13 cellular contexts compared by ENCODE assay signal in genomic region chr11:10322401-10322800, GRCh38. TPM values are rescaled to one million over a fixed set of nuclear protein-coding genes. Genes with fewer than 3 reads are reported as not detected.
A peak's percentile ranks its signal among the peaks of the same experiment; 100 is the strongest.
DNase-seq lines count a peak whose midpoint lies in the region; ATAC-seq, FAIRE-seq and TF ChIP-seq lines count a peak whose summit lies in the region.
"Had no signal": no experiment of that assay in that cellular context is flagged by ENCODE, and none has a peak within 500 bp of the region (broad histone marks: within the 10 kb centered on the region; RNA-seq: fewer than 3 reads in every experiment).

No MANE protein-coding gene starts in this region.

- 79 to 96% (median 80%) methylated on average over 2 of the region's 2 CpGs for WGBS in ovary, 3 donors
- 77 to 92% methylated on average over 2 of the region's 2 CpGs for WGBS in pancreas, 2 donors

- TF ChIP-seq POLR2A in HCT116 (IDR thresholded peaks at IDR 0.05; ENCODE audit: borderline replicate concordance, extremely low read depth, insufficient read depth, insufficient read length): no peak
- no peak for TF ChIP-seq POLR2A in gastrocnemius medialis (IDR thresholded peaks at IDR 0.05)
- no peak for TF ChIP-seq POLR2A in ovary (IDR thresholded peaks at IDR 0.05)

- H2AFZ ChIP-seq in HCT116 (ENCODE audit: low read depth, low read length, poor library complexity, severe bottlenecking): peak overlapping the region; percentile 93

- H3K27ac ChIP-seq in HCT116 (ENCODE audit: low read depth, low read length) (no peak overlapping the region), SJSA1 (0 out of 2 replicates have a peak overlapping the region, but pooled peaks have one; percentile 25), gastrocnemius medialis (peak overlapping the region; percentile 56 to 75 (median 68)), ovary (no peak overlapping the region), pancreas (peak overlapping the region in 2 of 4 donors; percentile 53 to 68)

- DNase-seq in HCT116 (ENCODE audit: low read depth, low spot score) (no peak), SJSA1 (ENCODE audit: low read depth in 1 of 2, low spot score in 2 of 2) (no peak), fibroblast of gingiva (ENCODE audit: low read depth) (peak; percentile 45), gastrocnemius medialis (no peak), ovary (no peak), NCI-H69 (lab: John Stamatoyannopoulos, UW) (no peak), DMS153 treated with DMSO at 0.1 percent for 48 hours (lab: John Stamatoyannopoulos, UW; ENCODE audit: unreplicated experiment) (no peak), pancreas (no peak)
- DNase-seq: DMS79, natural killer cell, NCI-H1436 treated with DMSO at 0.1 percent for 48 hours had no signal

- H3K4me1 ChIP-seq in HCT116 (ENCODE audit: control insufficient read depth in 1 of 2, insufficient read depth in 2 of 2, low read length in 2 of 2) (peaks cover 12 to 25% of the 10 kb centered on the region in 2 experiments; a peak in 3 of 4 replicates), SJSA1 (replicated peaks) (peaks cover 61% of the 10 kb centered on the region), gastrocnemius medialis (peaks cover 22 to 38% of the 10 kb centered on the region in 2 donors), ovary (ENCODE audit: insufficient read depth) (peaks cover 38% of the 10 kb centered on the region), pancreas (peaks cover 17 to 32% (median 22%) of the 10 kb centered on the region in 3 donors)

- TF ChIP-seq RAD21 in HCT116 (IDR thresholded peaks at IDR 0.05; ENCODE audit: low read depth): no peak

- H3K9me3 ChIP-seq in HCT116 (ENCODE audit: control insufficient read depth in 1 of 2, insufficient read depth in 1 of 2, low read depth in 1 of 2, low read length in 2 of 2): no peaks in the 10 kb centered on the region
- H3K9me3 ChIP-seq in SJSA1 (replicated peaks): no peaks in the 10 kb centered on the region
- no peaks in the 10 kb centered on the region for H3K9me3 ChIP-seq in gastrocnemius medialis
- H3K9me3 ChIP-seq in ovary: no peaks in the 10 kb centered on the region
- no peaks in the 10 kb centered on the region for H3K9me3 ChIP-seq in pancreas
- H3K9me3 ChIP-seq: HAP-1 had no signal

- no TSS peak for BruUV-seq in HCT116 (replicated peaks; lab: Mats Ljungman, UMichigan)

- H3K4me2 ChIP-seq in HCT116 (ENCODE audit: low read length): peak overlapping the region; percentile 61

- H3K4me3 ChIP-seq in HCT116 (replicated peaks in 1 of 2; ENCODE audit: low read depth in 1 of 2, low read length in 2 of 2): peak overlapping the region in 1 of 2 experiments; percentile 32; a peak in 3 of 4 replicates
- no peak overlapping the region for H3K4me3 ChIP-seq in SJSA1
- no peak overlapping the region for H3K4me3 ChIP-seq in gastrocnemius medialis
- H3K4me3 ChIP-seq in ovary: no peak overlapping the region
- no peak overlapping the region for H3K4me3 ChIP-seq in pancreas
- H3K4me3 ChIP-seq: HAP-1 had no signal

- no peaks in the 10 kb centered on the region for H4K20me1 ChIP-seq in HCT116 (ENCODE audit: insufficient read depth)

- no peaks in the 10 kb centered on the region for H3K36me3 ChIP-seq in HCT116 (ENCODE audit: control insufficient read depth in 1 of 2, insufficient read depth in 2 of 2, low read length in 2 of 2)
- no peaks in the 10 kb centered on the region for H3K36me3 ChIP-seq in SJSA1
- no peaks in the 10 kb centered on the region for H3K36me3 ChIP-seq in gastrocnemius medialis
- no peaks in the 10 kb centered on the region for H3K36me3 ChIP-seq in ovary
- no peaks in the 10 kb centered on the region for H3K36me3 ChIP-seq in pancreas
- H3K36me3 ChIP-seq: HAP-1 had no signal

- 0 out of 2 replicates have a peak, but pooled peaks have one; percentile 4 for ATAC-seq in HCT116
- no peak for ATAC-seq in gastrocnemius medialis
- ATAC-seq in pancreas: no peak

- H3K27me3 ChIP-seq in HCT116 (ENCODE audit: insufficient read depth, low read length) (no peaks in the 10 kb centered on the region), SJSA1 (replicated peaks) (no peaks in the 10 kb centered on the region), gastrocnemius medialis (no peaks in the 10 kb centered on the region), ovary (no peaks in the 10 kb centered on the region), pancreas (no peaks in the 10 kb centered on the region)

- in situ Hi-C loops in gastrocnemius medialis (cut with MboI; ENCODE audit: low sequenced_read_pairs in 4 of 4): loop anchor here (5.0 to 25.0 kb wide), 9 partner anchors 110 to 560 kb away; no protein-coding TSS in a partner anchor

- RAD21 ChIA-PET in HCT116 (lab: Charles Lee; ENCODE audit: low non-redundant PET in 1 of 2, low total read pairs in 2 of 2, uncharacterized antibody in 2 of 2, unreplicated experiment in 2 of 2): interaction anchor here in 1 of 2 experiments (1.0 kb wide), 1 partner anchor 14 kb away, joined by 4 read pairs; no protein-coding TSS in a partner anchor

- H3K9me2 ChIP-seq in HCT116 (ENCODE audit: insufficient read depth): no peaks in the 10 kb centered on the region

- TF ChIP-seq EP300 in ovary (IDR thresholded peaks at IDR 0.05): no peak

- no peak for FAIRE-seq in pancreas (lab: Jason Lieb, UNC)
- FAIRE-seq: bronchial epithelial cell had no signal

- H3K9ac ChIP-seq in HCT116 (ENCODE audit: low read length): peak overlapping the region; percentile 42

- H3K79me2 ChIP-seq in HCT116 (ENCODE audit: insufficient read depth, low read length): no peaks in the 10 kb centered on the region

- no peak for TF ChIP-seq CTCF in HCT116 (IDR thresholded peaks at IDR 0.05 in 2 of 3, conservative IDR thresholded peaks at IDR 0.05 in 1 of 3; ENCODE audit: borderline replicate concordance in 1 of 3, insufficient read depth in 1 of 3, low read depth in 2 of 3, low read length in 2 of 3)
- TF ChIP-seq CTCF in gastrocnemius medialis (IDR thresholded peaks at IDR 0.05 in 4 of 5, conservative IDR thresholded peaks at IDR 0.05 in 1 of 5): no peak
- TF ChIP-seq CTCF in ovary (IDR thresholded peaks at IDR 0.05): no peak
- TF ChIP-seq CTCF in pancreas (IDR thresholded peaks at IDR 0.05): no peak

- POLR2A ChIA-PET in HCT116 (lab: Charles Lee): interaction anchor here (1.3 to 1.4 kb wide), 2 partner anchors 15 to 18 kb away, joined by 4 to 5 read pairs; partner anchors contain the start of gene ADM

- intact Hi-C loops in HCT116 (cut with micrococcal nuclease) (loop anchor here (5.0 kb wide), 2 partner anchors 350 to 415 kb away; no protein-coding TSS in a partner anchor), gastrocnemius medialis (cut with DNase I; ENCODE audit: low total_unique reads) (loop anchor here (5.0 kb wide), 2 partner anchors 115 to 330 kb away; no protein-coding TSS in a partner anchor), ovary (cut with DNase I) (loop anchor here in 2 of 4 donors (5.0 to 10.0 kb wide), 2 partner anchors 412 to 565 kb away; no protein-coding TSS in a partner anchor), pancreas (cut with DNase I) (loop anchor here in 1 of 3 donors (10.0 kb wide), 1 partner anchor 568 kb away; no protein-coding TSS in a partner anchor)

- CTCF ChIA-PET in HCT116 (lab: Charles Lee): interaction anchor here (0.8 to 1.5 kb wide), 3 partner anchors 44 to 574 kb away, joined by 3 to 5 read pairs (median 3); no protein-coding TSS in a partner anchor

TF ChIP-seq in HCT116, 20 proteins besides CTCF, POLR2A, EP300 and RAD21:
- TF ChIP-seq, protein P1, sequence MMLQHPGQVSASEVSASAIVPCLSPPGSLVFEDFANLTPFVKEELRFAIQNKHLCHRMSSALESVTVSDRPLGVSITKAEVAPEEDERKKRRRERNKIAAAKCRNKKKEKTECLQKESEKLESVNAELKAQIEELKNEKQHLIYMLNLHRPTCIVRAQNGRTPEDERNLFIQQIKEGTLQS (IDR thresholded peaks at IDR 0.05): no peak
- TF ChIP-seq POLR2AphosphoS5 (IDR thresholded peaks at IDR 0.05; ENCODE audit: low read depth, low read length) (no peak), YY1 (IDR thresholded peaks at IDR 0.05; ENCODE audit: extremely low read depth, insufficient replicate concordance, low read depth, low read length) (no peak), ZFX (IDR thresholded peaks at IDR 0.05) (no peak), EZH2 (IDR thresholded peaks at IDR 0.05) (no peak), FOSL1 (IDR thresholded peaks at IDR 0.05; ENCODE audit: low read depth) (no peak), CBX3 (IDR thresholded peaks at IDR 0.05; ENCODE audit: low read depth) (no peak), TCF7L2 (IDR thresholded peaks at IDR 0.05; ENCODE audit: borderline replicate concordance, extremely low read depth, insufficient read depth, insufficient read length) (no peak), CEBPB (IDR thresholded peaks at IDR 0.05; ENCODE audit: low read depth) (no peak), EGR1 (IDR thresholded peaks at IDR 0.05; ENCODE audit: low read depth) (no peak), ELF1 (IDR thresholded peaks at IDR 0.05; ENCODE audit: borderline replicate concordance, low read depth) (no peak)

RNA-seq across cellular contexts. Expression of gene ADM, which starts 17.5 kb away (rescaled TPM):
- total RNA-seq in HCT116 (2021; ENCODE audit: unreplicated experiment): 87.2 TPM
- 186 and 301 TPM in 2 replicates for polyA plus RNA-seq in HCT116 (2012)
- 6.2 and 9.2 TPM in 2 replicates for total RNA-seq in SJSA1 (2014; rRNA removed; shearing (Covaris generic))
- total RNA-seq in gastrocnemius medialis: 100 to 1,000 TPM in 1 of 4 donors, 10 to 100 TPM in 3; 40.4 to 194 (median 57.7) TPM
- 10 to 100 TPM in 5 of 7 donors, 1 to 10 TPM in 2; 8.2 to 83.8 (median 17.5) TPM for total RNA-seq in ovary
- 10 to 100 TPM; 33.2 to 47.2 TPM for polyA plus RNA-seq in ovary
- 1 to 10 TPM; 4.1 to 8.4 (median 7.0) TPM for total RNA-seq in pancreas
- polyA plus RNA-seq in pancreas: 10 to 100 TPM; 10.8 to 20.0 TPM

RNA-seq across cellular contexts. Expression of gene SBF2, which starts 28.4 kb away (rescaled TPM):
- 35.0 TPM for total RNA-seq in HCT116 (2021; ENCODE audit: unreplicated experiment)
- 19.3 and 21.0 TPM in 2 replicates for polyA plus RNA-seq in HCT116 (2012)
- 19.9 and 29.7 TPM in 2 replicates for total RNA-seq in SJSA1 (2014; rRNA removed; shearing (Covaris generic))
- total RNA-seq in gastrocnemius medialis: 10 to 100 TPM; 19.3 to 28.1 (median 25.8) TPM
- total RNA-seq in ovary: 10 to 100 TPM; 46.7 to 77.5 (median 52.6) TPM
- 10 to 100 TPM; 27.4 to 32.0 TPM for polyA plus RNA-seq in ovary
- total RNA-seq in pancreas: 10 to 100 TPM in 3 of 6 donors, 1 to 10 TPM in 3; 7.8 to 21.8 (median 10.3) TPM
- polyA plus RNA-seq in pancreas: 10 to 100 TPM in 1 of 2 donors, 1 to 10 TPM in 1; 4.6 to 11.2 TPM

Comparison
In these comparisons a context has a peak if more than half of its experiments do, and no peak if none do; other contexts are left out.
1. H3K27ac ChIP-seq: peak in SJSA1 (single experiment) and gastrocnemius medialis (4 of 4); none in HCT116 (single experiment) and ovary (0 of 2).